ENCODE assay signal across 11 cellular contexts in the genomic region with DNA sequence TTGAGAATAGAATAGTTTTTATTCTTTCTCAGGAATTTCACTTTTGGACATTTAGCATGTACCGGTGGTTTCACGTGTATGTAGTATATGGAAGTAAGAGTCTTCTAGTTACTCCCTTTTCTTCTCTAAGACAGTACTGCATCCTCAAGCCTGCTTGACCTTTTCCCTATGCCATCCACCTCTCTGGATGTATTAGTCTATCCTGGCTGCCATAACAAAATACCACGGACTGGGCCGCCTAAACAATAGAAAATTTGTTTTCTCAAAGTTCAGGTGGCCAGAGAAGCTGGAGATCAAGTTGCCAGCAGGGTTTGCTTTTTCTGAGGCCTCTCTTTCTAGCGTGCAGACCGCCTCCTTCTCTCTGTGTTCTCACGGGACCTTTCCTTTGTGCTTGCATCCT. TPM values are rescaled to one million over a fixed set of nuclear protein-coding genes. Genes with fewer than 3 reads are reported as not detected.
A peak's percentile ranks its signal among the peaks of the same experiment; 100 is the strongest.
DNase-seq lines count a peak whose midpoint lies in the region; ATAC-seq and TF ChIP-seq lines count a peak whose summit lies in the region.
"Had no signal": no experiment of that assay in that cellular context is flagged by ENCODE, and none has a peak within 500 bp of the region (broad histone marks: within the 10 kb centered on the region; RNA-seq: fewer than 3 reads in every experiment).

No MANE protein-coding gene starts in this region.

- peaks cover 0 to 18% (median 5%) of the 10 kb centered on the region in 4 donors for H3K4me1 ChIP-seq in tibial nerve

- WGBS in tibial nerve, 2 donors, result 90 to 92% methylated on average over 7 of the region's 7 CpGs

- peaks cover 10% of the 10 kb centered on the region for H3K36me3 Mint-ChIP-seq in activated T-cell treated with anti-CD3 and anti-CD28 coated beads, Interleukin-2, amount 50 U/mL, for 4 hours (ENCODE audit: insufficient read depth)
- peaks cover 9% of the 10 kb centered on the region for H3K36me3 Mint-ChIP-seq in Calu3 (ENCODE audit: insufficient read depth, unreplicated experiment)
- peaks cover 27% of the 10 kb centered on the region for H3K36me3 Mint-ChIP-seq in activated T-helper 2 cell treated with anti-CD3 and anti-CD28 coated beads, Interferon-gamma antibody, Interleukin-2, Interleukin-4, amounts not matched to agents 10 μg/mL and 5 μg/mL and 100 μg/mL, durations not matched to agents 14 hours and 24 hours and 36 hours (ENCODE audit: low read depth)
- H3K36me3 Mint-ChIP-seq in nephron progenitor cell (ENCODE audit: low read depth), result no peaks in the 10 kb centered on the region

- intact Hi-C loops in Calu3 (cut with micrococcal nuclease; ENCODE audit: unreplicated experiment), result loop anchor here (1.0 kb wide), 1 partner anchor 41 kb away; no protein-coding TSS in a partner anchor
- intact Hi-C loops in activated T-helper 2 cell treated with anti-CD3 and anti-CD28 coated beads, Interferon-gamma antibody, Interleukin-2, Interleukin-4, amounts not matched to agents 10 μg/mL and 5 μg/mL and 100 μg/mL, durations not matched to agents 14 hours and 24 hours and 36 hours (cut with micrococcal nuclease), result loop anchor here (2.0 kb wide), 1 partner anchor 40 kb away; no protein-coding TSS in a partner anchor

- H3K9me3 ChIP-seq in tibial nerve, result no peaks in the 10 kb centered on the region
- H3K9me3 ChIP-seq: pancreas had no signal

- H3K27ac Mint-ChIP-seq in Calu3 (ENCODE audit: unreplicated experiment), result no peak overlapping the region
- no peak overlapping the region for H3K27ac Mint-ChIP-seq in activated T-helper 2 cell treated with anti-CD3 and anti-CD28 coated beads, Interferon-gamma antibody, Interleukin-2, Interleukin-4, amounts not matched to agents 10 μg/mL and 5 μg/mL and 100 μg/mL, durations not matched to agents 14 hours and 24 hours and 36 hours
- H3K27ac Mint-ChIP-seq in nephron progenitor cell, result no peak overlapping the region
- H3K27ac Mint-ChIP-seq: H9 had no signal

- H3K27ac ChIP-seq in tibial nerve, result no peak overlapping the region

- TF ChIP-seq CTCF in Calu3 (IDR thresholded peaks at IDR 0.05; ENCODE audit: unreplicated experiment) (no peak), nephron progenitor cell (IDR thresholded peaks at IDR 0.05) (no peak), tibial nerve (IDR thresholded peaks at IDR 0.05) (no peak)

- H3K9me3 Mint-ChIP-seq in activated T-cell treated with anti-CD3 and anti-CD28 coated beads, Interleukin-2, amount 50 U/mL, for 4 hours, result peaks cover 2% of the 10 kb centered on the region
- no peaks in the 10 kb centered on the region for H3K9me3 Mint-ChIP-seq in Calu3 (ENCODE audit: low read depth, unreplicated experiment)
- peaks cover 2% of the 10 kb centered on the region for H3K9me3 Mint-ChIP-seq in activated T-helper 2 cell treated with anti-CD3 and anti-CD28 coated beads, Interferon-gamma antibody, Interleukin-2, Interleukin-4, amounts not matched to agents 10 μg/mL and 5 μg/mL and 100 μg/mL, durations not matched to agents 14 hours and 24 hours and 36 hours
- peaks cover 3% of the 10 kb centered on the region for H3K9me3 Mint-ChIP-seq in nephron progenitor cell
- H3K9me3 Mint-ChIP-seq: H9 had no signal

- H3K4me1 Mint-ChIP-seq in activated T-cell treated with anti-CD3 and anti-CD28 coated beads, Interleukin-2, amount 50 U/mL, for 4 hours (ENCODE audit: low read depth), result peaks cover 32% of the 10 kb centered on the region
- H3K4me1 Mint-ChIP-seq in Calu3 (ENCODE audit: low read depth, unreplicated experiment) (peaks cover 14% of the 10 kb centered on the region), nephron progenitor cell (peaks cover 13% of the 10 kb centered on the region)
- peaks cover 40% of the 10 kb centered on the region for H3K4me1 Mint-ChIP-seq in activated T-helper 2 cell treated with anti-CD3 and anti-CD28 coated beads, Interferon-gamma antibody, Interleukin-2, Interleukin-4, amounts not matched to agents 10 μg/mL and 5 μg/mL and 100 μg/mL, durations not matched to agents 14 hours and 24 hours and 36 hours (ENCODE audit: low read depth)

- DNase-seq in activated T-cell treated with anti-CD3 and anti-CD28 coated beads, Interleukin-2, amount 50 U/mL, for 4 hours, result no peak
- DNase-seq in activated T-cell treated with anti-CD3 and anti-CD28 coated beads for 4 hours, result no peak
- no peak for DNase-seq in Calu3
- no peak for DNase-seq in activated T-helper 2 cell treated with anti-CD3 and anti-CD28 coated beads, Interferon-gamma antibody, Interleukin-2, Interleukin-4, amounts not matched to agents 10 μg/mL and 5 μg/mL and 100 μg/mL, durations not matched to agents 14 hours and 24 hours and 36 hours (ENCODE audit: low spot score)
- DNase-seq in nephron progenitor cell, result no peak
- no peak for DNase-seq in NCI-H2227 treated with DMSO at 0.1 percent for 48 hours (lab: John Stamatoyannopoulos, UW)
- no peak for DNase-seq in tibial nerve (ENCODE audit: low spot score in 2 of 2)
- no peak for DNase-seq in activated CD8-positive, alpha-beta memory T cell treated with anti-CD3 and anti-CD28 coated beads, Interleukin-2, amount 50 U/mL, for 48 hours

- no peak for TF ChIP-seq POLR2A in tibial nerve (IDR thresholded peaks at IDR 0.05)

- no peak for ATAC-seq in activated T-cell treated with anti-CD3 and anti-CD28 coated beads, Interleukin-2, amount 50 U/mL, for 4 hours

- H3K4me3 ChIP-seq in tibial nerve, result no peak overlapping the region

- peak overlapping the region; percentile 97 for H3K4me3 Mint-ChIP-seq in activated T-cell treated with anti-CD3 and anti-CD28 coated beads, Interleukin-2, amount 50 U/mL, for 4 hours
- H3K4me3 Mint-ChIP-seq in Calu3 (ENCODE audit: low read depth, unreplicated experiment) (no peak overlapping the region), nephron progenitor cell (peak overlapping the region; percentile 19)
- peak overlapping the region; percentile 60 for H3K4me3 Mint-ChIP-seq in activated T-helper 2 cell treated with anti-CD3 and anti-CD28 coated beads, Interferon-gamma antibody, Interleukin-2, Interleukin-4, amounts not matched to agents 10 μg/mL and 5 μg/mL and 100 μg/mL, durations not matched to agents 14 hours and 24 hours and 36 hours (ENCODE audit: low read depth)

- BruUV-seq in Calu3 (replicated peaks; lab: Mats Ljungman, UMichigan), result TSS peak; percentile 69

- H3K27me3 ChIP-seq in tibial nerve, result no peaks in the 10 kb centered on the region
- H3K27me3 ChIP-seq: pancreas had no signal

- TF ChIP-seq EP300 in tibial nerve (IDR thresholded peaks at IDR 0.05), result no peak

- no peaks in the 10 kb centered on the region for H3K36me3 ChIP-seq in tibial nerve
- H3K36me3 ChIP-seq: pancreas had no signal

- no peaks in the 10 kb centered on the region for H3K27me3 Mint-ChIP-seq in activated T-cell treated with anti-CD3 and anti-CD28 coated beads, Interleukin-2, amount 50 U/mL, for 4 hours (ENCODE audit: low read depth)
- H3K27me3 Mint-ChIP-seq in Calu3 (ENCODE audit: unreplicated experiment) (no peaks in the 10 kb centered on the region), nephron progenitor cell (ENCODE audit: low read depth, poor library complexity) (peaks cover 68% of the 10 kb centered on the region)
- peaks cover 3% of the 10 kb centered on the region for H3K27me3 Mint-ChIP-seq in activated T-helper 2 cell treated with anti-CD3 and anti-CD28 coated beads, Interferon-gamma antibody, Interleukin-2, Interleukin-4, amounts not matched to agents 10 μg/mL and 5 μg/mL and 100 μg/mL, durations not matched to agents 14 hours and 24 hours and 36 hours (ENCODE audit: low read depth)

- CTCF ChIA-PET in Calu3 (lab: Charles Lee), result interaction anchor here (1.0 kb wide), 1 partner anchor 66 kb away, joined by 3 read pairs; no protein-coding TSS in a partner anchor

RNA-seq across cellular contexts. Expression of gene CMPK2, which starts 1.3 kb away (rescaled TPM):
- 1 to 10 TPM; 2.5 to 4.2 (median 3.2) TPM for total RNA-seq in activated T-cell treated with anti-CD3 and anti-CD28 coated beads, Interleukin-2, amount 50 U/mL, for 4 hours
- 26.6 and 76.6 TPM in 2 replicates for total RNA-seq in Calu3 (2022)
- total RNA-seq in activated T-helper 2 cell treated with anti-CD3 and anti-CD28 coated beads, Interferon-gamma antibody, Interleukin-2, Interleukin-4, amounts not matched to agents 10 μg/mL and 5 μg/mL and 100 μg/mL, durations not matched to agents 14 hours and 24 hours and 36 hours, result 2.8 and 2.9 TPM in 2 replicates
- total RNA-seq in tibial nerve, result 10 to 100 TPM in 1 of 4 donors, 1 to 10 TPM in 3; 4.5 to 11.4 (median 7.4) TPM

RNA-seq across cellular contexts. Expression of gene RSAD2, which starts 10.6 kb away (rescaled TPM):
- 1 to 10 TPM; 2.8 to 4.3 (median 3.3) TPM for total RNA-seq in activated T-cell treated with anti-CD3 and anti-CD28 coated beads, Interleukin-2, amount 50 U/mL, for 4 hours
- total RNA-seq in Calu3 (2022) (37.2 and 137 TPM in 2 replicates), tibial nerve (1 to 10 TPM in 3 of 4 donors, under 1 TPM in 1; 0.30 to 7.6 (median 4.7) TPM)
- total RNA-seq in activated T-helper 2 cell treated with anti-CD3 and anti-CD28 coated beads, Interferon-gamma antibody, Interleukin-2, Interleukin-4, amounts not matched to agents 10 μg/mL and 5 μg/mL and 100 μg/mL, durations not matched to agents 14 hours and 24 hours and 36 hours, result 2.0 and 2.2 TPM in 2 replicates
- total RNA-seq: H9, HT1080 had no signal

RNA-seq across cellular contexts. Expression of gene RNF144A, which starts 50.2 kb away (rescaled TPM):
- 10 to 100 TPM; 13.7 to 25.6 (median 18.9) TPM for total RNA-seq in activated T-cell treated with anti-CD3 and anti-CD28 coated beads, Interleukin-2, amount 50 U/mL, for 4 hours
- total RNA-seq in Calu3 (2022) (13.7 and 15.4 TPM in 2 replicates), tibial nerve (10 to 100 TPM; 27.3 to 47.3 (median 37.4) TPM)
- 19.9 and 20.0 TPM in 2 replicates for total RNA-seq in activated T-helper 2 cell treated with anti-CD3 and anti-CD28 coated beads, Interferon-gamma antibody, Interleukin-2, Interleukin-4, amounts not matched to agents 10 μg/mL and 5 μg/mL and 100 μg/mL, durations not matched to agents 14 hours and 24 hours and 36 hours
